Comparison of ENCODE assay signal across 16 cellular contexts in the genomic region with DNA sequence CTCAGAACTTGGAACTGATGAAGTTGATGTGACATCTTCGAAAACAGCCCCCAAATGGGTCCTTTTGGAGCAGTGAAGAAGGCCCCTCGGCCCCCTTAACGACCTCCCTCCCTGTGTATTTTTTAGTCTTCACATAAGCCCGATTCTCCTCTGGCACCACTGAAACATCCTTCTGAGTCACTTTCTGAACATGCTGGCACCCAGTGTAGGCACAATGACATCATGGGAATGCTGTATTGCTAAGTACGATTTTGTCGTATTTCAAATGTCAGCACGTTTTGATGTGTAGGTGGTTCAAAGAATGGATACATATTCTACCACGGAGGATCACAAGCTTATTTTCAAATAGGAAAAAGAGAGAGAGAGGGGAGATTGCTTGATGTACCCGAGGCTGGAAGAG.
DNase-seq lines count a peak whose midpoint lies in the region; ATAC-seq, FAIRE-seq and TF ChIP-seq lines count a peak whose summit lies in the region.
"Had no signal": no experiment of that assay in that cellular context is flagged by ENCODE, and none has a peak within 500 bp of the region (broad histone marks: within the 10 kb centered on the region; RNA-seq: fewer than 3 reads in every experiment).

No MANE protein-coding gene starts in this region.

- no peaks in the 10 kb centered on the region for H3K36me3 Mint-ChIP-seq in activated CD4-positive, alpha-beta T cell treated with anti-CD3 and anti-CD28 coated beads, Interleukin-2, amount 10 ng/mL, durations not matched to agents 7 days and 5 days (ENCODE audit: low read depth)
- H3K36me3 Mint-ChIP-seq in natural killer cell: no peaks in the 10 kb centered on the region

- intact Hi-C loops in natural killer cell (cut with micrococcal nuclease): no loop called here

- WGBS in GM23248 (ENCODE audit: low coverage in 1 of 2, low lambda C conversion rate in 2 of 2, missing lambda C conversion rate in 2 of 2), 2 experiments: 15 to 16% methylated on average over 9 of the region's 9 CpGs

- H3K9me3 ChIP-seq in GM23248 (ENCODE audit: low read depth): no peaks in the 10 kb centered on the region

- no peak overlapping the region for H3K27ac ChIP-seq in GM23248
- H3K27ac ChIP-seq: BLaER1 treated with 17β-estradiol and CSF1 and Interleukin-3, amounts not matched to agents 10 nM and 100 nM had no signal

- no peaks in the 10 kb centered on the region for H3K79me2 ChIP-seq in GM23248 (ENCODE audit: insufficient read depth)

- POLR2A ChIA-PET in activated CD4-positive, alpha-beta T cell treated with anti-CD3 and anti-CD28 coated beads, Interleukin-2, amount 10 ng/mL, durations not matched to agents 7 days and 5 days (lab: Charles Lee): no interaction called here

- H2AFZ ChIP-seq in GM23248: peak overlapping the region; percentile 23

- H3K27me3 Mint-ChIP-seq in activated CD4-positive, alpha-beta T cell treated with anti-CD3 and anti-CD28 coated beads, Interleukin-2, amount 10 ng/mL, durations not matched to agents 7 days and 5 days: no peaks in the 10 kb centered on the region
- H3K27me3 Mint-ChIP-seq in natural killer cell (ENCODE audit: low read depth in 2 of 2): no peaks in the 10 kb centered on the region
- H3K27me3 Mint-ChIP-seq: activated naive CD8-positive, alpha-beta T cell had no signal

- no peak overlapping the region for H3K9ac ChIP-seq in GM23248
- H3K9ac ChIP-seq: BLaER1 treated with 17β-estradiol and CSF1 and Interleukin-3, amounts not matched to agents 10 nM and 100 nM had no signal

- no peaks in the 10 kb centered on the region for H3F3A ChIP-seq in GM23248 (ENCODE audit: insufficient read depth)

- CTCF ChIA-PET in activated CD4-positive, alpha-beta T cell treated with anti-CD3 and anti-CD28 coated beads, Interleukin-2, amount 10 ng/mL, durations not matched to agents 7 days and 5 days (lab: Charles Lee): interaction anchor here (1.1 kb wide), 1 partner anchor 329 kb away, joined by 3 read pairs; no protein-coding TSS in a partner anchor

- peaks cover 12% of the 10 kb centered on the region; the same call in 1 of the 2 replicates for H3K4me1 ChIP-seq in GM23248 (ENCODE audit: insufficient read depth)

- peaks cover 2% of the 10 kb centered on the region for H3K4me1 Mint-ChIP-seq in activated CD4-positive, alpha-beta T cell treated with anti-CD3 and anti-CD28 coated beads, Interleukin-2, amount 10 ng/mL, durations not matched to agents 7 days and 5 days
- H3K4me1 Mint-ChIP-seq in natural killer cell: no peaks in the 10 kb centered on the region

- no peak for ATAC-seq in natural killer cell

- TF ChIP-seq CTCF in bronchial epithelial cell (IDR thresholded peaks at IDR 0.05; ENCODE audit: insufficient read depth, low read length, severe bottlenecking): no peak
- no peak for TF ChIP-seq CTCF in natural killer cell (IDR thresholded peaks at IDR 0.05)

- H3K4me3 ChIP-seq in GM23248 (no peak overlapping the region), bronchial epithelial cell (ENCODE audit: low read depth, low read length) (no peak overlapping the region)
- H3K4me3 ChIP-seq: BLaER1 treated with 17β-estradiol and CSF1 and Interleukin-3, amounts not matched to agents 10 nM and 100 nM had no signal

- in situ Hi-C loops in GM23248 (cut with MboI): loop anchor here (10.0 kb wide), 1 partner anchor 57 kb away; no protein-coding TSS in a partner anchor

- H4K20me1 ChIP-seq in GM23248 (ENCODE audit: insufficient read depth): no peaks in the 10 kb centered on the region
- H4K20me1 ChIP-seq: BLaER1 treated with 17β-estradiol and CSF1 and Interleukin-3, amounts not matched to agents 10 nM and 100 nM had no signal

- no peak overlapping the region for H3K4me3 Mint-ChIP-seq in activated CD4-positive, alpha-beta T cell treated with anti-CD3 and anti-CD28 coated beads, Interleukin-2, amount 10 ng/mL, durations not matched to agents 7 days and 5 days
- H3K4me3 Mint-ChIP-seq in natural killer cell: no peak overlapping the region
- H3K4me3 Mint-ChIP-seq: activated naive CD8-positive, alpha-beta T cell had no signal

- H3K4me2 ChIP-seq in GM23248 (ENCODE audit: unreplicated experiment): peak overlapping the region; percentile 58
- H3K4me2 ChIP-seq: BLaER1 treated with 17β-estradiol and CSF1 and Interleukin-3, amounts not matched to agents 10 nM and 100 nM had no signal

- H3K9me2 ChIP-seq in GM23248 (ENCODE audit: insufficient read depth): no peaks in the 10 kb centered on the region

- H3K27ac Mint-ChIP-seq in activated CD4-positive, alpha-beta T cell treated with anti-CD3 and anti-CD28 coated beads, Interleukin-2, amount 10 ng/mL, durations not matched to agents 7 days and 5 days: no peak overlapping the region
- H3K27ac Mint-ChIP-seq in natural killer cell: no peak overlapping the region
- H3K27ac Mint-ChIP-seq: activated naive CD8-positive, alpha-beta T cell had no signal

- no peak for FAIRE-seq in bronchial epithelial cell (lab: Jason Lieb, UNC)
- FAIRE-seq: GM12892, islet of Langerhans had no signal

- H3K36me3 ChIP-seq in GM23248 (ENCODE audit: low read depth) (no peaks in the 10 kb centered on the region), bronchial epithelial cell (ENCODE audit: control insufficient read depth, insufficient read depth, low read length) (no peaks in the 10 kb centered on the region)

- DNase-seq in activated CD4-positive, alpha-beta T cell treated with anti-CD3 and anti-CD28 coated beads, Interleukin-2, amount 50 U/mL, for 48 hours: peak; percentile 9 to 27
- DNase-seq in activated CD4-positive, alpha-beta T cell treated with anti-CD3 and anti-CD28 coated beads, Interleukin-2, amount 10 ng/mL, durations not matched to agents 7 days and 5 days: no peak
- DNase-seq in GM23248 (peak; percentile 73), bronchial epithelial cell (ENCODE audit: low read depth) (peak; percentile 49), NCI-H82 (lab: John Stamatoyannopoulos, UW) (no peak), HCEC 1CT (no peak), natural killer cell (no peak)
- DNase-seq in stimulated activated CD4-positive, alpha-beta T cell treated with anti-CD3 and anti-CD28 coated beads, Interleukin-4, amount 100 ng/mL, for 24 hours: peak; percentile 9
- DNase-seq: DMS 273 treated with DMSO at 0.1 percent for 48 hours; NCI-H146; NCI-H226; NK-92 treated with Interleukin-12 subunit alpha and Interleukin-12 subunit beta, amount 100 ng/mL, for 24 hours had no signal

- H3K9me3 Mint-ChIP-seq in activated CD4-positive, alpha-beta T cell treated with anti-CD3 and anti-CD28 coated beads, Interleukin-2, amount 10 ng/mL, durations not matched to agents 7 days and 5 days: peaks cover 3% of the 10 kb centered on the region
- H3K9me3 Mint-ChIP-seq in natural killer cell: no peaks in the 10 kb centered on the region

- no peaks in the 10 kb centered on the region for H3K27me3 ChIP-seq in GM23248 (replicated peaks; ENCODE audit: insufficient read depth)
- H3K27me3 ChIP-seq in bronchial epithelial cell (ENCODE audit: control insufficient read depth, insufficient read depth, low read length): no peaks in the 10 kb centered on the region
- H3K27me3 ChIP-seq: BLaER1 treated with 17β-estradiol and CSF1 and Interleukin-3, amounts not matched to agents 10 nM and 100 nM had no signal

Comparison
In these comparisons a context has a peak if more than half of its experiments do, and no peak if none do; other contexts are left out.
1. DNase-seq: peak in activated CD4-positive, alpha-beta T cell treated with anti-CD3 and anti-CD28 coated beads, Interleukin-2, amount 50 U/mL, for 48 hours (2 of 2), GM23248 (single experiment), bronchial epithelial cell (single experiment) and stimulated activated CD4-positive, alpha-beta T cell treated with anti-CD3 and anti-CD28 coated beads, Interleukin-4, amount 100 ng/mL, for 24 hours (single experiment); none in activated CD4-positive, alpha-beta T cell treated with anti-CD3 and anti-CD28 coated beads, Interleukin-2, amount 10 ng/mL, durations not matched to agents 7 days and 5 days (single experiment), NCI-H82 (single experiment), HCEC 1CT (single experiment) and natural killer cell (single experiment).